8 cellular contexts compared by ENCODE assay signal in the genomic region with DNA sequence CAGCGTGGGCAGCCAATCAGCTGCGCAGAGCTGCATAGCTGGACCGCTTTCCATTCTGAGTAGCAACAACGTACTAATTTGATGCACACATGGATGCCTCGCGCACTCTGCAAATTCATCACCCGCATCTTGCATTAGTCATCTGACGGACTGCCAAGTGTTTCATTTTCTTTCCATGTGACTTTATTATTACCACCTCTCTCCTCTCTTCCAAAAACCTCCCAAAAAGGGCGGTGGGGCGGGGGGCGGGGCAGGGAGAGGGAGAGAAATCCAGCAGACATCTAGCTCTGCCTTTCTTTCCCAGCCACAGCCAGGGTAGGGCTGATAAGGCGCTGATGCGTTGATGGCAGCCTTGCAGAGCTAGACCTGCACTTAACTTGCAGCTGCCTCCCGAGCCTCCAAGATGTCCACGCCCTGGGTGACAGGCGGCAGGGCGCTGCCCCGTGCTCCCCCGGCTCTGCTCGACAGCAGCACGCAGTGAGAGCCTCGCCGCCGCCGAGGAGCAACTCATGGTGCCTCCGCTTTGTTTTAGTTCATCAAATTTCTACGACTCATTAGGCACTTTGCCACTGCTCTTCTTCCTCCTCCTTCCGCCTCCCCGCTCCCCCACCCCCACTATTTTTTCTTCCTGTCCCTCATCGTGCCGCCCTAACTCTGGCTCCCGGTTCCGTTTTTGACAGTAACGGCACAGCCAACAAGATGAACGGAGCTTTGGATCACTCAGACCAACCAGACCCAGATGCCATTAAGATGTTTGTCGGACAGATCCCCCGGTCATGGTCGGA.
DNase-seq lines count a peak whose midpoint lies in the region; ATAC-seq and TF ChIP-seq lines count a peak whose summit lies in the region.

No MANE protein-coding gene starts in this region.

- ATAC-seq in GM19035 (IDR thresholded peaks at IDR 0.05; ENCODE audit: unreplicated experiment): peak; percentile 23
- ATAC-seq in lower lobe of right lung: peak; percentile 48 to 49
- ATAC-seq in GM19467 (IDR thresholded peaks at IDR 0.05; ENCODE audit: unreplicated experiment): no peak

- H3K9me3 ChIP-seq in A673 (ENCODE audit: low read depth, low read length, poor library complexity, severe bottlenecking): no peaks in the 10 kb centered on the region
- H3K9me3 ChIP-seq in lower lobe of right lung: no peaks in the 10 kb centered on the region

- H3K27ac ChIP-seq in A673 (ENCODE audit: low read depth, low read length, poor library complexity, severe bottlenecking): no peak overlapping the region
- H3K27ac ChIP-seq in KMS-11: peak overlapping the region; percentile 64
- peak overlapping the region; percentile 92 for H3K27ac ChIP-seq in lower lobe of right lung

- peak; percentile 31 for DNase-seq in A673 (ENCODE audit: low spot score)
- DNase-seq in activated CD4-positive, alpha-beta T cell treated with anti-CD3 and anti-CD28 coated beads for 4 hours: peak; percentile 61 to 65
- DNase-seq in dermis blood vessel endothelial cell: peak; percentile 66
- peak; percentile 73 for DNase-seq in lower lobe of right lung
- DNase-seq in stimulated activated CD4-positive, alpha-beta T cell treated with anti-CD3 and anti-CD28 coated beads, Interleukin-4, amount 100 ng/mL, for 48 hours (ENCODE audit: low read depth in 2 of 2): peak; percentile 48 to 62

- peaks cover 87% of the 10 kb centered on the region for H3K27me3 ChIP-seq in A673 (replicated peaks; ENCODE audit: insufficient read depth, low read depth, low read length, poor library complexity)
- no peaks in the 10 kb centered on the region for H3K27me3 ChIP-seq in KMS-11 (ENCODE audit: insufficient read depth, low read depth)
- H3K27me3 ChIP-seq in lower lobe of right lung (ENCODE audit: low read depth): no peaks in the 10 kb centered on the region

- peak overlapping the region; percentile 72 for H3K9ac ChIP-seq in KMS-11

- no TSS peak for BruUV-seq in A673 (replicated peaks; lab: Mats Ljungman, UMichigan)

- H4K20me1 ChIP-seq in KMS-11 (ENCODE audit: insufficient read depth): no peaks in the 10 kb centered on the region

- CTCF ChIA-PET in A673 (lab: Charles Lee): no interaction called here

- H3K4me1 ChIP-seq in A673 (ENCODE audit: insufficient read depth, low read length, poor library complexity, severe bottlenecking) (no peaks in the 10 kb centered on the region), KMS-11 (ENCODE audit: low read depth, poor library complexity, severe bottlenecking) (peaks cover 58% of the 10 kb centered on the region), lower lobe of right lung (peaks cover 72% of the 10 kb centered on the region)

- intact Hi-C loops in A673 (cut with micrococcal nuclease; ENCODE audit: unreplicated experiment) (no loop called here), lower lobe of right lung (cut with DNase I) (no loop called here)

- H3K4me2 ChIP-seq in KMS-11: peak overlapping the region; percentile 50

- TF ChIP-seq CTCF in A673 (conservative IDR thresholded peaks at IDR 0.05; ENCODE audit: low read depth, low read length): no peak
- TF ChIP-seq CTCF in KMS-11 (conservative IDR thresholded peaks at IDR 0.05; ENCODE audit: low read depth, low read length): no peak
- TF ChIP-seq CTCF in lower lobe of right lung (IDR thresholded peaks at IDR 0.05): no peak

- H3K79me2 ChIP-seq in KMS-11 (ENCODE audit: insufficient read depth, low read depth): peaks cover 42% of the 10 kb centered on the region

- peak overlapping the region; percentile 86 for H2AFZ ChIP-seq in KMS-11 (ENCODE audit: low read depth)

- H3K4me3 ChIP-seq in A673 (ENCODE audit: low read depth, low read length, poor library complexity, severe bottlenecking) (peak overlapping the region; percentile 20), KMS-11 (IDR thresholded peaks at IDR 0.05; ENCODE audit: insufficient read depth, low read depth, low read length) (peak overlapping the region; percentile 69), lower lobe of right lung (peak overlapping the region; percentile 72)

- POLR2A ChIA-PET in A673 (lab: Charles Lee; ENCODE audit: low non-redundant PET): no interaction called here

- H3K36me3 ChIP-seq in A673 (ENCODE audit: insufficient read depth, low read length, poor library complexity, severe bottlenecking) (no peaks in the 10 kb centered on the region), KMS-11 (ENCODE audit: insufficient read depth) (no peaks in the 10 kb centered on the region), lower lobe of right lung (no peaks in the 10 kb centered on the region)

Comparison
In these comparisons a context has a peak if more than half of its experiments do, and no peak if none do; other contexts are left out.
1. H3K4me3 ChIP-seq: peak in every context shown above with its lines; median percentile 72 in lower lobe of right lung; 69 in KMS-11; 20 in A673.